In genomic region chr1:13697738-13698137, GRCh38 we compare ENCODE assay signal across 1 cellular context.
TF ChIP-seq lines count a peak whose summit lies in the region.

No MANE protein-coding gene starts in this region.

TF ChIP-seq in HEK293, 187 proteins besides CTCF, POLR2A, EP300 and RAD21 (continued from another document):
- TF ChIP-seq, protein P1, sequence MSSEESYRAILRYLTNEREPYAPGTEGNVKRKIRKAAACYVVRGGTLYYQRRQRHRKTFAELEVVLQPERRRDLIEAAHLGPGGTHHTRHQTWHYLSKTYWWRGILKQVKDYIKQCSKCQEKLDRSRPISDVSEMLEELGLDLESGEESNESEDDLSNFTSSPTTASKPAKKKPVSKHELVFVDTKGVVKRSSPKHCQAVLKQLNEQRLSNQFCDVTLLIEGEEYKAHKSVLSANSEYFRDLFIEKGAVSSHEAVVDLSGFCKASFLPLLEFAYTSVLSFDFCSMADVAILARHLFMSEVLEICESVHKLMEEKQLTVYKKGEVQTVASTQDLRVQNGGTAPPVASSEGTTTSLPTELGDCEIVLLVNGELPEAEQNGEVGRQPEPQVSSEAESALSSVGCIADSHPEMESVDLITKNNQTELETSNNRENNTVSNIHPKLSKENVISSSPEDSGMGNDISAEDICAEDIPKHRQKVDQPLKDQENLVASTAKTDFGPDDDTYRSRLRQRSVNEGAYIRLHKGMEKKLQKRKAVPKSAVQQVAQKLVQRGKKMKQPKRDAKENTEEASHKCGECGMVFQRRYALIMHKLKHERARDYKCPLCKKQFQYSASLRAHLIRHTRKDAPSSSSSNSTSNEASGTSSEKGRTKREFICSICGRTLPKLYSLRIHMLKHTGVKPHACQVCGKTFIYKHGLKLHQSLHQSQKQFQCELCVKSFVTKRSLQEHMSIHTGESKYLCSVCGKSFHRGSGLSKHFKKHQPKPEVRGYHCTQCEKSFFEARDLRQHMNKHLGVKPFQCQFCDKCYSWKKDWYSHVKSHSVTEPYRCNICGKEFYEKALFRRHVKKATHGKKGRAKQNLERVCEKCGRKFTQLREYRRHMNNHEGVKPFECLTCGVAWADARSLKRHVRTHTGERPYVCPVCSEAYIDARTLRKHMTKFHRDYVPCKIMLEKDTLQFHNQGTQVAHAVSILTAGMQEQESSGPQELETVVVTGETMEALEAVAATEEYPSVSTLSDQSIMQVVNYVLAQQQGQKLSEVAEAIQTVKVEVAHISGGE (tag by site-specific recombination; conservative IDR thresholded peaks at IDR 0.05; ENCODE audit: low read depth): no peak
